In the genomic region with DNA sequence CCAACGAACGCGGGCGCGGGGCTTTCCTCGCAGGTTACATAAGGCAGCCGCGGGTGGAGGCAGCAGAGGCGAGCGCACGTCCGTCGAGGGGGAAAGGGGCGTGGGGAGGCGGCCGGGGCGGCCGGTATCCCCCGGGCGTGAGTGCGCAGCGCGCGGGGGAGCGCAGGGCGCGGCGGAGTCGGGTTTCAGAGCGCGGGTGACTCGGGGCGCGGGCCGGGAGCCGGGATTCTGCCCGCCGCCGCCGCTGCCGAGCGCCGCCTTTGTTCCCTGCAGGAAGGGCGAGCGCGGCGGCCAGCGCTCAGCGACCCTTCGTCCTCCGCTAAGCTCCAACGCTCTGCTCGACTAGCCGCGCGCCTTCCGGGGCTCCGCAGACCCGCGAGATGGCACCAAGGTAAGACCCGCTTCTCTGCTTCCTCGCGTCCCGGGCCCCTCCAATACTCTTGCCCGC, we compare ENCODE assay signal across 9 cellular contexts. TPM values are rescaled to one million over a fixed set of nuclear protein-coding genes. Genes with fewer than 3 reads are reported as not detected.
DNase-seq lines count a peak whose midpoint lies in the region; ATAC-seq and TF ChIP-seq lines count a peak whose summit lies in the region.
"Had no signal": no experiment of that assay in that cellular context is flagged by ENCODE, and none has a peak within 500 bp of the region (broad histone marks: within the 10 kb centered on the region; RNA-seq: fewer than 3 reads in every experiment).

A gene (plus strand): TSS at position 226 of the 448 bp plus-strand sequence. CDS start 155 bp downstream, at position 381.

- H3K27me3 Mint-ChIP-seq in stimulated activated naive CD8-positive, alpha-beta T cell treated with anti-CD3 and anti-CD28 coated beads, Interleukin-15, Interleukin-2, amounts not matched to agents 100 ng/mL and 50 ng/mL, for 24 hours, result peaks cover 72% of the 10 kb centered on the region
- peaks cover 45 to 49% of the 10 kb centered on the region in 2 donors for H3K27me3 Mint-ChIP-seq in natural killer cell (ENCODE audit: low read depth in 2 of 2)

- H3K4me3 Mint-ChIP-seq in stimulated activated naive CD8-positive, alpha-beta T cell treated with anti-CD3 and anti-CD28 coated beads, Interleukin-15, Interleukin-2, amounts not matched to agents 100 ng/mL and 50 ng/mL, for 24 hours, result peak within 1 kb of the TSS; percentile 63
- no peak within 1 kb of the TSS for H3K4me3 Mint-ChIP-seq in natural killer cell

- 1 to 3% (median 2%) methylated on average over 42 to 65 of the region's 65 CpGs for WGBS in adipose tissue, 3 donors

- peak; percentile 11 for DNase-seq in NCI-H2227 (lab: John Stamatoyannopoulos, UW; ENCODE audit: unreplicated experiment)
- DNase-seq in NCI-H2227 treated with DMSO at 0.1 percent for 48 hours (lab: John Stamatoyannopoulos, UW), result no peak
- DNase-seq in iPS-NIHi7 (ENCODE audit: extremely low spot score), result peak; percentile 55
- DNase-seq in natural killer cell, result no peak
- DNase-seq in left colon, result no peak

- no peaks in the 10 kb centered on the region for H3K9me3 Mint-ChIP-seq in stimulated activated naive CD8-positive, alpha-beta T cell treated with anti-CD3 and anti-CD28 coated beads, Interleukin-15, Interleukin-2, amounts not matched to agents 100 ng/mL and 50 ng/mL, for 24 hours
- H3K9me3 Mint-ChIP-seq in natural killer cell, result no peaks in the 10 kb centered on the region
- H3K9me3 Mint-ChIP-seq: CD4-positive, CD25-positive, alpha-beta regulatory T cell had no signal

- H3K27ac Mint-ChIP-seq in stimulated activated naive CD8-positive, alpha-beta T cell treated with anti-CD3 and anti-CD28 coated beads, Interleukin-15, Interleukin-2, amounts not matched to agents 100 ng/mL and 50 ng/mL, for 24 hours, result no peak within 1 kb of the TSS
- no peak within 1 kb of the TSS for H3K27ac Mint-ChIP-seq in natural killer cell
- H3K27ac Mint-ChIP-seq: CD4-positive, CD25-positive, alpha-beta regulatory T cell had no signal

- no peak within 1 kb of the TSS for H3K27ac ChIP-seq in adipose tissue (ENCODE audit: low read depth, low read length)

- no peaks in the 10 kb centered on the region for H3K36me3 Mint-ChIP-seq in stimulated activated naive CD8-positive, alpha-beta T cell treated with anti-CD3 and anti-CD28 coated beads, Interleukin-15, Interleukin-2, amounts not matched to agents 100 ng/mL and 50 ng/mL, for 24 hours (ENCODE audit: low read depth)
- H3K36me3 Mint-ChIP-seq in natural killer cell, result no peaks in the 10 kb centered on the region
- H3K36me3 Mint-ChIP-seq: CD4-positive, CD25-positive, alpha-beta regulatory T cell had no signal

- intact Hi-C loops in natural killer cell (cut with micrococcal nuclease), result no loop called here
- intact Hi-C loops in left colon (cut with DNase I, micrococcal nuclease), result no loop called here

- peaks cover 3% of the 10 kb centered on the region for H3K4me1 Mint-ChIP-seq in stimulated activated naive CD8-positive, alpha-beta T cell treated with anti-CD3 and anti-CD28 coated beads, Interleukin-15, Interleukin-2, amounts not matched to agents 100 ng/mL and 50 ng/mL, for 24 hours (ENCODE audit: low read depth)
- peaks cover 0 to 6% of the 10 kb centered on the region in 2 donors for H3K4me1 Mint-ChIP-seq in natural killer cell

- TF ChIP-seq CTCF in natural killer cell (IDR thresholded peaks at IDR 0.05), result no peak

- ATAC-seq in natural killer cell (no peak), GM18519 (IDR thresholded peaks at IDR 0.05; ENCODE audit: low FRiP score, unreplicated experiment) (no peak), left colon (no peak)

RNA-seq across cellular contexts. Expression of the gene that starts here (rescaled TPM):
- 10 to 100 TPM in 2 of 3 donors, 1 to 10 TPM in 1; 7.5 to 61.5 (median 13.5) TPM for polyA plus RNA-seq in adipose tissue
- total RNA-seq in natural killer cell, result under 1 TPM; 0.18 to 0.82 (median 0.19) TPM
- total RNA-seq in left colon, result 1 to 10 TPM; 2.4 to 9.5 TPM
- total RNA-seq: CD4-positive, CD25-positive, alpha-beta regulatory T cell had no signal

Comparison
In these comparisons a context has a peak if more than half of its experiments do, and no peak if none do; other contexts are left out.
1. DNase-seq: peak in NCI-H2227 (single experiment) and iPS-NIHi7 (single experiment); none in NCI-H2227 treated with DMSO at 0.1 percent for 48 hours (single experiment), natural killer cell (single experiment) and left colon (0 of 2).